Comparison of ENCODE assay signal across 8 cellular contexts in the genomic region with DNA sequence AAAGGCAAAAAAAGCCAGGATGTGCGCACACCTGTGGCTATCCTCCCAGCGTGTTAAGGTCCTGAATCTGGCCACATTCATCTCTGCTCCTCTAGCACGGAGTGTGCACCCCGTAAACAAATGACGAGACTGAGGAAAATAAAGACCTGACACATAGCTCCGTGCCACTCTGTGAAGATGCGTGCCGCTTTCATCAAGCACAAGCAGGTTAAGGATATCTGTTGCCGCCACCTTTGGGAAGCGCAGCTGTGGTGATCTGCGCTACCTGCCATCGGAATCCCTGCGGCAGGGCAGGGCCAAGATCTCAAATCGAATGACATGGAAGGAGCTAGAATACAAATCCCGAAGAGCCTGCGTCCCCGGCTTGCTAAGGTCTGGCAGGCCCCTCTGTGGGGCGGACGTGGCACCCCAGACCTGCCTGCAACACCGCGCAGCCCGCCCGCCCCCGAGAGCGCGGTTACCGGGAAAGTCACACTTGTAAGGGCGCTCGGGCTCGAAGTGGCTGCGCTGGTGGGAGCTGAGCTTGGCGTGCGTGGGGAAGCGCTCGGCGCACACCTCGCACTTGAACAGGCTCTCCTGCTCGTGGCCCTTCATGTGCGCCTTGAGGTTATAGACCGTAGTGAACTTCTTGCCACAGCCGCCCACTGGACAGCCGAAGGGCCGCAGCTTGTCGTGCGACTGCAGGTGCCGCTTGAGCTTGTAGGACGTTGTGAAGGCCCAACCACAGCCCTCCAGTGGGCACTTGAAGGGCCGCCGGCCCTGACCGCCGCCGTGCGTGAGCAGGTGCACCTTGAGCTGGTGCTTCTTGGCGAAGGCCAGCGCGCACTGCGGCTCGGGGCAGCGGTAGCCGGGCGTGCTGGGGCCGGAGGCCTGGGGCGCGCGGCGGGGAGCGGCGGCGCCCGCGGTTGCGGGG. TPM values are rescaled to one million over a fixed set of nuclear protein-coding genes. Genes with fewer than 3 reads are reported as not detected.
DNase-seq lines count a peak whose midpoint lies in the region; ATAC-seq, FAIRE-seq and TF ChIP-seq lines count a peak whose summit lies in the region.

No MANE protein-coding gene starts in this region.

- peak; percentile 7 for ATAC-seq in HG02763 (IDR thresholded peaks at IDR 0.05; ENCODE audit: unreplicated experiment)
- no peak for ATAC-seq in gastroesophageal sphincter
- peak; percentile 7 to 29 (median 12) for ATAC-seq in pancreas

- H3K9me3 ChIP-seq in gastroesophageal sphincter (no peaks in the 10 kb centered on the region), pancreas (no peaks in the 10 kb centered on the region)

- no peak for TF ChIP-seq EP300 in gastroesophageal sphincter (IDR thresholded peaks at IDR 0.05)

- no peak for TF ChIP-seq POLR2A in GM12891 (IDR thresholded peaks at IDR 0.05; ENCODE audit: low read depth, low read length)
- no peak for TF ChIP-seq POLR2A in gastroesophageal sphincter (IDR thresholded peaks at IDR 0.05)

- intact Hi-C loops in pancreas (cut with DNase I): no loop called here

- 21 to 29% methylated on average over 5 to 6 of the region's 72 CpGs for WGBS in gastroesophageal sphincter (ENCODE audit: low coverage in 1 of 2), 2 donors
- WGBS in pancreas, 2 donors: 3% methylated on average over 61 to 72 of the region's 72 CpGs

- H3K36me3 ChIP-seq in ACC112 (ENCODE audit: insufficient read depth, low read length) (peaks cover 22% of the 10 kb centered on the region), gastroesophageal sphincter (peaks cover 0 to 18% of the 10 kb centered on the region in 2 donors), pancreas (peaks cover 0 to 16% (median 11%) of the 10 kb centered on the region in 3 donors)

- peak overlapping the region; percentile 98 for H3K4me3 ChIP-seq in ACC112 (ENCODE audit: low read depth, low read length)
- peak overlapping the region; percentile 51 to 85 for H3K4me3 ChIP-seq in gastroesophageal sphincter
- peak overlapping the region; percentile 57 to 76 (median 66) for H3K4me3 ChIP-seq in pancreas

- H3K4me1 ChIP-seq in ACC112 (ENCODE audit: control insufficient read depth, insufficient read depth, low read length, unreplicated experiment): peaks cover 26% of the 10 kb centered on the region
- H3K4me1 ChIP-seq in gastroesophageal sphincter: peaks cover 13 to 58% (median 30%) of the 10 kb centered on the region in 3 donors
- H3K4me1 ChIP-seq in pancreas: peaks cover 16 to 27% (median 21%) of the 10 kb centered on the region in 3 donors

- FAIRE-seq in GM12891 (lab: Jason Lieb, UNC) (no peak), pancreas (lab: Jason Lieb, UNC) (no peak)

- H3K27ac ChIP-seq in ACC112 (ENCODE audit: low read depth, low read length): no peak overlapping the region
- H3K27ac ChIP-seq in gastroesophageal sphincter: peak overlapping the region; percentile 80 to 99 (median 96)
- peak overlapping the region; percentile 79 to 94 (median 93) for H3K27ac ChIP-seq in pancreas

- H3K79me2 ChIP-seq in ACC112 (ENCODE audit: control insufficient read depth, insufficient read depth, low read length, unreplicated experiment): peaks cover 49% of the 10 kb centered on the region

- peak in 1 of 4 experiments; percentile 22 for TF ChIP-seq CTCF in gastroesophageal sphincter (IDR thresholded peaks at IDR 0.05)
- TF ChIP-seq CTCF in pancreas (IDR thresholded peaks at IDR 0.05): no peak

- peak; percentile 60 for DNase-seq in GM12891 (ENCODE audit: insufficient read length, low spot score)
- DNase-seq in NCI-H128 (lab: John Stamatoyannopoulos, UW; ENCODE audit: unreplicated experiment): peak; percentile 7
- DNase-seq in activated T-helper 1 cell treated with Interleukin-2 at 50 U/mL for 16 hours (ENCODE audit: low read depth): peak; percentile 9
- DNase-seq in pancreas: peak; percentile 58 to 91 (median 70)
- no peak for DNase-seq in SKM-1 (lab: John Stamatoyannopoulos, UW; ENCODE audit: unreplicated experiment)

- peak overlapping the region; percentile 69 for H2AFZ ChIP-seq in ACC112 (ENCODE audit: low read length, unreplicated experiment)

- H3K27me3 ChIP-seq in ACC112 (ENCODE audit: insufficient read depth, low read length) (no peaks in the 10 kb centered on the region), gastroesophageal sphincter (no peaks in the 10 kb centered on the region), pancreas (no peaks in the 10 kb centered on the region)

TF ChIP-seq in GM12891, 5 proteins besides CTCF, POLR2A, EP300 and RAD21:
- TF ChIP-seq POLR2AphosphoS5 (IDR thresholded peaks at IDR 0.05; ENCODE audit: low read depth, low read length): no peak; the same call in 1 of the 2 replicates
- TF ChIP-seq TAF1 (IDR thresholded peaks at IDR 0.05; ENCODE audit: low read depth, low read length): no peak
- TF ChIP-seq PAX5 (IDR thresholded peaks at IDR 0.05; ENCODE audit: insufficient read depth, low read length, severe bottlenecking): no peak
- TF ChIP-seq SPI1 (IDR thresholded peaks at IDR 0.05; ENCODE audit: low read depth, low read length): no peak
- no peak for TF ChIP-seq POU2F2 (IDR thresholded peaks at IDR 0.05; ENCODE audit: low read depth, low read length)

RNA-seq across cellular contexts. Expression of gene ZXDC, which starts 0.9 kb away (rescaled TPM):
- 6.2 TPM for polyA plus RNA-seq in GM12891 (2012; ENCODE audit: low read depth, missing spikeins)
- total RNA-seq in gastroesophageal sphincter (10 to 100 TPM; 25.9 to 47.6 (median 35.3) TPM), pancreas (10 to 100 TPM; 19.4 to 26.1 (median 21.3) TPM)
- polyA plus RNA-seq in pancreas: 10 to 100 TPM; 19.9 to 21.7 TPM

RNA-seq across cellular contexts. Expression of gene UROC1, which starts 42.8 kb away (rescaled TPM):
- polyA plus RNA-seq in GM12891 (2012; ENCODE audit: low read depth, missing spikeins): not detected
- total RNA-seq in gastroesophageal sphincter: not detected
- not detected for total RNA-seq in pancreas
- under 1 TPM in 1 of 2 donors, not detected in 1; 0.09 TPM for polyA plus RNA-seq in pancreas

RNA-seq across cellular contexts. Expression of gene CHST13, which starts 49.2 kb away (rescaled TPM):
- polyA plus RNA-seq in GM12891 (2012; ENCODE audit: low read depth, missing spikeins): not detected
- total RNA-seq in gastroesophageal sphincter (1 to 10 TPM in 1 of 4 donors, under 1 TPM in 2, not detected in 1; 0.52 to 1.4 (median 0.81) TPM), pancreas (under 1 TPM in 4 of 6 donors, not detected in 2; 0.08 to 0.28 (median 0.20) TPM)
- under 1 TPM; 0.08 to 0.19 TPM for polyA plus RNA-seq in pancreas
